ENCODE assay signal across 8 cellular contexts in genomic region chr1:247332215-247332900, GRCh38. TPM values are rescaled to one million over a fixed set of nuclear protein-coding genes. Genes with fewer than 3 reads are reported as not detected.
DNase-seq lines count a peak whose midpoint lies in the region; ATAC-seq and TF ChIP-seq lines count a peak whose summit lies in the region.

No MANE protein-coding gene starts in this region.

- H3K4me3 ChIP-seq in GM06990 (replicated peaks; ENCODE audit: low read depth, low read length): peak overlapping the region; percentile 88
- H3K4me3 ChIP-seq in left lung: peak overlapping the region; percentile 95 to 98

- H3K27me3 ChIP-seq in GM06990 (replicated peaks; ENCODE audit: control insufficient read depth, insufficient read depth, low read length) (no peaks in the 10 kb centered on the region), left lung (peaks cover 0 to 16% of the 10 kb centered on the region in 2 donors)

- peaks cover 11 to 44% of the 10 kb centered on the region in 2 donors for H3K4me1 ChIP-seq in left lung

- DNase-seq in GM06990 (ENCODE audit: extremely low read depth, insufficient read length): peak; percentile 75
- peak; percentile 28 for DNase-seq in KG1 (lab: John Stamatoyannopoulos, UW)
- peak; percentile 13 to 30 (median 18) for DNase-seq in activated CD4-positive, CD25-positive, alpha-beta regulatory T cell (lab: John Stamatoyannopoulos, UW)
- peak; percentile 36 for DNase-seq in cerebellar cortex (ENCODE audit: low spot score)
- peak; percentile 58 to 90 for DNase-seq in left lung
- peak; percentile 63 for DNase-seq in stimulated activated CD4-positive, alpha-beta T cell treated with anti-CD3 and anti-CD28 coated beads, Interleukin-4, amount 100 ng/mL, for 1 hour
- DNase-seq in ecto neural progenitor cell (ENCODE audit: low spot score): no peak

- ATAC-seq in GM21737 (IDR thresholded peaks at IDR 0.05; ENCODE audit: unreplicated experiment) (peak; percentile 41), left lung (peak; percentile 59)

- intact Hi-C loops in left lung (cut with DNase I): no loop called here

- H3K36me3 ChIP-seq in GM06990 (ENCODE audit: control insufficient read depth, insufficient read depth, low read length) (peaks cover 16% of the 10 kb centered on the region), left lung (peaks cover 0 to 23% of the 10 kb centered on the region in 2 donors)

- H3K9me3 ChIP-seq in left lung: no peaks in the 10 kb centered on the region

- peak overlapping the region; percentile 86 to 87 for H3K27ac ChIP-seq in left lung

- peak; percentile 18 for TF ChIP-seq CTCF in GM06990 (IDR thresholded peaks at IDR 0.05; ENCODE audit: insufficient read depth, low read length, poor library complexity, severe bottlenecking)
- TF ChIP-seq CTCF in left lung (IDR thresholded peaks at IDR 0.05): no peak

RNA-seq across cellular contexts. Expression of gene ZNF496, which starts 0.7 kb away (rescaled TPM):
- total RNA-seq in left lung: 10 to 100 TPM; 18.2 to 19.2 TPM
